In genomic region chr6:50093116-50093937, GRCh38 we compare ENCODE assay signal across 1 cellular context.
TF ChIP-seq lines count a peak whose summit lies in the region.

No MANE protein-coding gene starts in this region.

TF ChIP-seq in HepG2, 621 proteins besides CTCF, POLR2A, EP300 and RAD21 (continued from another document and continues in another):
- no peak for TF ChIP-seq PAX8 (CRISPR knock-in tag; IDR thresholded peaks at IDR 0.05; ENCODE audit: borderline replicate concordance)
- peak; percentile 96 for TF ChIP-seq FOXO1 (CRISPR knock-in tag; IDR thresholded peaks at IDR 0.05)
- no peak for TF ChIP-seq SMAD1 (CRISPR knock-in tag; IDR thresholded peaks at IDR 0.05; ENCODE audit: borderline replicate concordance, low read depth)
- no peak for TF ChIP-seq BCL3 (CRISPR knock-in tag; IDR thresholded peaks at IDR 0.05)
- peak; percentile 79 for TF ChIP-seq THAP11 (CRISPR knock-in tag; IDR thresholded peaks at IDR 0.05)
- no peak for TF ChIP-seq ARNT2 (CRISPR knock-in tag; IDR thresholded peaks at IDR 0.05; ENCODE audit: low read depth)
- no peak for TF ChIP-seq ZNF839 (CRISPR knock-in tag; IDR thresholded peaks at IDR 0.05; ENCODE audit: borderline replicate concordance)
- TF ChIP-seq KAT7 (CRISPR knock-in tag; IDR thresholded peaks at IDR 0.05; ENCODE audit: borderline replicate concordance): no peak
- peak; percentile 17; the same call in 1 of the 2 replicates for TF ChIP-seq ZNF335 (CRISPR knock-in tag; IDR thresholded peaks at IDR 0.05)
- peak; percentile 35; the same call in 1 of the 2 replicates for TF ChIP-seq THRA (CRISPR knock-in tag; IDR thresholded peaks at IDR 0.05; ENCODE audit: borderline replicate concordance)
- TF ChIP-seq ZNF607 (CRISPR knock-in tag; IDR thresholded peaks at IDR 0.05; ENCODE audit: borderline replicate concordance): no peak
- TF ChIP-seq ZNF703 (CRISPR knock-in tag; IDR thresholded peaks at IDR 0.05; ENCODE audit: borderline replicate concordance): no peak
- 0 out of 4 replicates have a peak, but pooled peaks have one; percentile 12 to 16 for TF ChIP-seq MAFK (conservative IDR thresholded peaks at IDR 0.05 in 1 of 2, IDR thresholded peaks at IDR 0.05 in 1 of 2; ENCODE audit: low read length in 2 of 2)
- TF ChIP-seq NONO (IDR thresholded peaks at IDR 0.05): no peak
- TF ChIP-seq NONO (CRISPR knock-in tag; conservative IDR thresholded peaks at IDR 0.05): no peak
- no peak; the same call in 1 of the 2 replicates for TF ChIP-seq ZNF501 (CRISPR knock-in tag; IDR thresholded peaks at IDR 0.05)
- 0 out of 2 replicates have a peak, but pooled peaks have one; percentile 72 for TF ChIP-seq ZNF292 (CRISPR knock-in tag; IDR thresholded peaks at IDR 0.05; ENCODE audit: borderline replicate concordance, low read depth)
- TF ChIP-seq SMC3 (IDR thresholded peaks at IDR 0.05; ENCODE audit: low read length): no peak
- TF ChIP-seq TBX2 (CRISPR knock-in tag; IDR thresholded peaks at IDR 0.05; ENCODE audit: borderline replicate concordance): peak; percentile 98
- TF ChIP-seq RCOR2 (CRISPR knock-in tag; IDR thresholded peaks at IDR 0.05): no peak; the same call in 1 of the 2 replicates
- TF ChIP-seq ZC3H13 (CRISPR knock-in tag; IDR thresholded peaks at IDR 0.05): no peak
- no peak for TF ChIP-seq ZBTB7A (CRISPR knock-in tag; IDR thresholded peaks at IDR 0.05)
- TF ChIP-seq GTF3A (CRISPR knock-in tag; conservative IDR thresholded peaks at IDR 0.05): no peak
- no peak for TF ChIP-seq ZNF878 (CRISPR knock-in tag; IDR thresholded peaks at IDR 0.05)
- TF ChIP-seq ZSCAN29 (CRISPR knock-in tag; conservative IDR thresholded peaks at IDR 0.05): 0 out of 2 replicates have a peak, but pooled peaks have one; percentile 63
- 0 out of 2 replicates have a peak, but pooled peaks have one; percentile 45 for TF ChIP-seq ZNF543 (CRISPR knock-in tag; IDR thresholded peaks at IDR 0.05)
- TF ChIP-seq DZIP1 (CRISPR knock-in tag; IDR thresholded peaks at IDR 0.05): no peak
- no peak for TF ChIP-seq ZNF75D (CRISPR knock-in tag; IDR thresholded peaks at IDR 0.05; ENCODE audit: borderline replicate concordance)
- TF ChIP-seq YEATS4 (CRISPR knock-in tag; IDR thresholded peaks at IDR 0.05; ENCODE audit: borderline replicate concordance): peak; percentile 15
- no peak for TF ChIP-seq ZNF562 (CRISPR knock-in tag; IDR thresholded peaks at IDR 0.05; ENCODE audit: borderline replicate concordance)
- 0 out of 2 replicates have a peak, but pooled peaks have one; percentile 31 for TF ChIP-seq MLX (CRISPR knock-in tag; IDR thresholded peaks at IDR 0.05)
- peak; percentile 99 for TF ChIP-seq HNF1B (CRISPR knock-in tag; IDR thresholded peaks at IDR 0.05)
- TF ChIP-seq ZNF235 (CRISPR knock-in tag; IDR thresholded peaks at IDR 0.05; ENCODE audit: borderline replicate concordance): no peak
- no peak for TF ChIP-seq JUN (CRISPR knock-in tag; IDR thresholded peaks at IDR 0.05)
- TF ChIP-seq MED1 (CRISPR knock-in tag; IDR thresholded peaks at IDR 0.05): peak; percentile 74
- TF ChIP-seq ZNF468 (CRISPR knock-in tag; IDR thresholded peaks at IDR 0.05): no peak
- TF ChIP-seq AHDC1 (CRISPR knock-in tag; IDR thresholded peaks at IDR 0.05; ENCODE audit: borderline replicate concordance): peak; percentile 97
- TF ChIP-seq HOXD1 (CRISPR knock-in tag; IDR thresholded peaks at IDR 0.05): peak; percentile 71; the same call in 1 of the 2 replicates
- no peak for TF ChIP-seq PREB (CRISPR knock-in tag; IDR thresholded peaks at IDR 0.05)
- no peak for TF ChIP-seq NCOA1 (CRISPR knock-in tag; IDR thresholded peaks at IDR 0.05)
- no peak for TF ChIP-seq ZNF775 (CRISPR knock-in tag; IDR thresholded peaks at IDR 0.05; ENCODE audit: borderline replicate concordance)
- TF ChIP-seq ZBTB42 (CRISPR knock-in tag; IDR thresholded peaks at IDR 0.05): no peak
- peak; percentile 90 for TF ChIP-seq HDAC1 (CRISPR knock-in tag; IDR thresholded peaks at IDR 0.05)
- TF ChIP-seq ARID4A (CRISPR knock-in tag; IDR thresholded peaks at IDR 0.05; ENCODE audit: borderline replicate concordance): peak; percentile 85; the same call in 1 of the 2 replicates
